ENCODE assay signal across 27 cellular contexts in genomic region chr2:38676681-38677080, GRCh38. TPM values are rescaled to one million over a fixed set of nuclear protein-coding genes. Genes with fewer than 3 reads are reported as not detected.
DNase-seq lines count a peak whose midpoint lies in the region; ATAC-seq and TF ChIP-seq lines count a peak whose summit lies in the region.
"Had no signal": no experiment of that assay in that cellular context is flagged by ENCODE, and none has a peak within 500 bp of the region (broad histone marks: within the 10 kb centered on the region; RNA-seq: fewer than 3 reads in every experiment).

No MANE protein-coding gene starts in this region.

- POLR2A ChIA-PET in activated CD4-positive, alpha-beta T cell treated with anti-CD3 and anti-CD28 coated beads for 36 hours (lab: Charles Lee) = interaction anchor here (0.5 to 0.6 kb wide), 2 partner anchors 75 to 95 kb away, joined by 3 read pairs; partner anchors contain the start of gene SRSF7
- POLR2A ChIA-PET in MCF 10A (lab: Yijun Ruan, JAX) = interaction anchor here (1.0 to 1.2 kb wide), 2 partner anchors 73 to 75 kb away, joined by 3 read pairs; no protein-coding TSS in a partner anchor

- H3K4me3 Mint-ChIP-seq in activated CD4-positive, alpha-beta T cell treated with anti-CD3 and anti-CD28 coated beads for 36 hours = no peak overlapping the region
- no peak overlapping the region for H3K4me3 Mint-ChIP-seq in natural killer cell treated with Interleukin-12 subunit alpha and Interleukin-12 subunit beta and Interleukin-15 and Interleukin-18, amount 100 ng/mL, for 72 hours
- no peak overlapping the region for H3K4me3 Mint-ChIP-seq in natural killer cell
- no peak overlapping the region for H3K4me3 Mint-ChIP-seq in activated naive CD8-positive, alpha-beta T cell treated with anti-CD3 and anti-CD28 coated beads, Interleukin-2, amount 50 U/mL, for 24 hours
- no peak overlapping the region for H3K4me3 Mint-ChIP-seq in MCF 10A (ENCODE audit: unreplicated experiment)
- H3K4me3 Mint-ChIP-seq: dendritic cell treated with granulocyte-macrophage colony-stimulating factor and Interleukin-4, amounts not matched to agents 40 ng/mL and 50 ng/mL, for 4 days; HFFc6; stimulated activated naive CD8-positive, alpha-beta T cell treated with anti-CD3 and anti-CD28 coated beads, Interleukin-15, Interleukin-2, amounts not matched to agents 100 ng/mL and 50 ng/mL, for 24 hours had no signal

- H3K4me1 Mint-ChIP-seq in activated CD4-positive, alpha-beta T cell treated with anti-CD3 and anti-CD28 coated beads for 36 hours = peaks cover 45% of the 10 kb centered on the region
- H3K4me1 Mint-ChIP-seq in natural killer cell treated with Interleukin-12 subunit alpha and Interleukin-12 subunit beta and Interleukin-15 and Interleukin-18, amount 100 ng/mL, for 72 hours (ENCODE audit: low read depth in 2 of 2) = peaks cover 18 to 22% of the 10 kb centered on the region in 2 donors
- H3K4me1 Mint-ChIP-seq in natural killer cell (peaks cover 13 to 16% of the 10 kb centered on the region in 2 donors), MCF 10A (ENCODE audit: insufficient read depth, unreplicated experiment) (no peaks in the 10 kb centered on the region)
- H3K4me1 Mint-ChIP-seq in activated naive CD8-positive, alpha-beta T cell treated with anti-CD3 and anti-CD28 coated beads, Interleukin-2, amount 50 U/mL, for 24 hours = peaks cover 28% of the 10 kb centered on the region

- CTCF ChIA-PET in activated CD4-positive, alpha-beta T cell treated with anti-CD3 and anti-CD28 coated beads for 36 hours (lab: Charles Lee) = no interaction called here
- CTCF ChIA-PET in MCF 10A (lab: Yijun Ruan, JAX) = interaction anchor here (0.6 to 0.7 kb wide), 2 partner anchors 72 to 93 kb away, joined by 3 to 4 read pairs; no protein-coding TSS in a partner anchor

- no peak for ATAC-seq in activated CD4-positive, alpha-beta T cell treated with anti-CD3 and anti-CD28 coated beads for 36 hours
- no peak for ATAC-seq in natural killer cell treated with Interleukin-12 subunit alpha and Interleukin-12 subunit beta and Interleukin-15 and Interleukin-18, amount 100 ng/mL, for 72 hours
- ATAC-seq in natural killer cell = no peak
- no peak for ATAC-seq in activated naive CD8-positive, alpha-beta T cell treated with anti-CD3 and anti-CD28 coated beads, Interleukin-2, amount 50 U/mL, for 24 hours
- no peak for ATAC-seq in HG03439 (IDR thresholded peaks at IDR 0.05; ENCODE audit: unreplicated experiment)
- ATAC-seq: activated CD4-positive, CD25-positive, alpha-beta regulatory T cell treated with anti-CD3 and anti-CD28 coated beads, Interleukin-2, amount 50 U/mL, for 24 hours; body of pancreas; foreskin keratinocyte; heart left ventricle had no signal

- peaks cover 65% of the 10 kb centered on the region for H3K36me3 Mint-ChIP-seq in activated CD4-positive, alpha-beta T cell treated with anti-CD3 and anti-CD28 coated beads for 36 hours (ENCODE audit: low read depth)
- H3K36me3 Mint-ChIP-seq in natural killer cell treated with Interleukin-12 subunit alpha and Interleukin-12 subunit beta and Interleukin-15 and Interleukin-18, amount 100 ng/mL, for 72 hours = peaks cover 6% of the 10 kb centered on the region
- H3K36me3 Mint-ChIP-seq in natural killer cell (peaks cover 8% of the 10 kb centered on the region), MCF 10A (ENCODE audit: insufficient read depth, unreplicated experiment) (no peaks in the 10 kb centered on the region)
- H3K36me3 Mint-ChIP-seq in activated naive CD8-positive, alpha-beta T cell treated with anti-CD3 and anti-CD28 coated beads, Interleukin-2, amount 50 U/mL, for 24 hours (ENCODE audit: low read depth) = peaks cover 59% of the 10 kb centered on the region

- no peak for TF ChIP-seq CTCF in natural killer cell (IDR thresholded peaks at IDR 0.05)
- TF ChIP-seq CTCF in MCF 10A (IDR thresholded peaks at IDR 0.05; ENCODE audit: unreplicated experiment) = no peak

- H3K9me3 Mint-ChIP-seq in activated CD4-positive, alpha-beta T cell treated with anti-CD3 and anti-CD28 coated beads for 36 hours (ENCODE audit: low read depth) = no peaks in the 10 kb centered on the region
- H3K9me3 Mint-ChIP-seq in natural killer cell treated with Interleukin-12 subunit alpha and Interleukin-12 subunit beta and Interleukin-15 and Interleukin-18, amount 100 ng/mL, for 72 hours = no peaks in the 10 kb centered on the region
- no peaks in the 10 kb centered on the region for H3K9me3 Mint-ChIP-seq in natural killer cell
- no peaks in the 10 kb centered on the region for H3K9me3 Mint-ChIP-seq in activated naive CD8-positive, alpha-beta T cell treated with anti-CD3 and anti-CD28 coated beads, Interleukin-2, amount 50 U/mL, for 24 hours
- H3K9me3 Mint-ChIP-seq in MCF 10A (ENCODE audit: unreplicated experiment) = no peaks in the 10 kb centered on the region
- H3K9me3 Mint-ChIP-seq: CD14-positive monocyte; dendritic cell treated with granulocyte-macrophage colony-stimulating factor and Interleukin-4, amounts not matched to agents 40 ng/mL and 50 ng/mL, for 4 days; HFFc6; stimulated activated naive CD8-positive, alpha-beta T cell treated with anti-CD3 and anti-CD28 coated beads, Interleukin-15, Interleukin-2, amounts not matched to agents 100 ng/mL and 50 ng/mL, for 24 hours had no signal

- BruUV-seq in MCF 10A (replicated peaks; lab: Mats Ljungman, UMichigan) = no TSS peak

- intact Hi-C loops in activated CD4-positive, alpha-beta T cell treated with anti-CD3 and anti-CD28 coated beads for 36 hours (cut with DNase I, micrococcal nuclease) = no loop called here
- intact Hi-C loops in natural killer cell (cut with micrococcal nuclease) (no loop called here), MCF 10A (cut with micrococcal nuclease) (no loop called here)

- peak overlapping the region; percentile 11 for H3K27ac Mint-ChIP-seq in activated CD4-positive, alpha-beta T cell treated with anti-CD3 and anti-CD28 coated beads for 36 hours
- peak overlapping the region; percentile 71 to 83 for H3K27ac Mint-ChIP-seq in natural killer cell treated with Interleukin-12 subunit alpha and Interleukin-12 subunit beta and Interleukin-15 and Interleukin-18, amount 100 ng/mL, for 72 hours
- H3K27ac Mint-ChIP-seq in natural killer cell (peak overlapping the region in 1 of 2 donors; percentile 34), MCF 10A (ENCODE audit: low read depth, unreplicated experiment) (no peak overlapping the region)
- peak overlapping the region; percentile 9 for H3K27ac Mint-ChIP-seq in activated naive CD8-positive, alpha-beta T cell treated with anti-CD3 and anti-CD28 coated beads, Interleukin-2, amount 50 U/mL, for 24 hours
- H3K27ac Mint-ChIP-seq: dendritic cell treated with granulocyte-macrophage colony-stimulating factor and Interleukin-4, amounts not matched to agents 40 ng/mL and 50 ng/mL, for 4 days; HFFc6; stimulated activated naive CD8-positive, alpha-beta T cell treated with anti-CD3 and anti-CD28 coated beads, Interleukin-15, Interleukin-2, amounts not matched to agents 100 ng/mL and 50 ng/mL, for 24 hours had no signal

- H3K27me3 Mint-ChIP-seq in activated CD4-positive, alpha-beta T cell treated with anti-CD3 and anti-CD28 coated beads for 36 hours = no peaks in the 10 kb centered on the region
- H3K27me3 Mint-ChIP-seq in natural killer cell treated with Interleukin-12 subunit alpha and Interleukin-12 subunit beta and Interleukin-15 and Interleukin-18, amount 100 ng/mL, for 72 hours = no peaks in the 10 kb centered on the region
- H3K27me3 Mint-ChIP-seq in natural killer cell (ENCODE audit: low read depth in 2 of 2) (no peaks in the 10 kb centered on the region), MCF 10A (ENCODE audit: insufficient read depth, unreplicated experiment) (no peaks in the 10 kb centered on the region)
- H3K27me3 Mint-ChIP-seq in activated naive CD8-positive, alpha-beta T cell treated with anti-CD3 and anti-CD28 coated beads, Interleukin-2, amount 50 U/mL, for 24 hours = no peaks in the 10 kb centered on the region
- H3K27me3 Mint-ChIP-seq: dendritic cell treated with granulocyte-macrophage colony-stimulating factor and Interleukin-4, amounts not matched to agents 40 ng/mL and 50 ng/mL, for 4 days; stimulated activated naive CD8-positive, alpha-beta T cell treated with anti-CD3 and anti-CD28 coated beads, Interleukin-15, Interleukin-2, amounts not matched to agents 100 ng/mL and 50 ng/mL, for 24 hours had no signal

- no peak for DNase-seq in activated CD4-positive, alpha-beta T cell treated with anti-CD3 and anti-CD28 coated beads for 36 hours
- DNase-seq in activated CD4-positive, alpha-beta T cell treated with anti-CD3 and anti-CD28 coated beads for 1 hour = no peak
- DNase-seq in natural killer cell treated with Interleukin-12 subunit alpha and Interleukin-12 subunit beta and Interleukin-15 and Interleukin-18, amount 100 ng/mL, for 72 hours (ENCODE audit: low spot score) = no peak
- DNase-seq in natural killer cell (no peak), epidermal melanocyte (ENCODE audit: insufficient read length, low spot score) (no peak), MCF 10A (ENCODE audit: unreplicated experiment) (no peak)
- no peak for DNase-seq in activated naive CD8-positive, alpha-beta T cell treated with anti-CD3 and anti-CD28 coated beads, Interleukin-2, amount 50 U/mL, for 24 hours
- DNase-seq: body of pancreas; esophagus squamous epithelium; foreskin keratinocyte; GOT3; heart left ventricle; HFFc6; left ventricle myocardium inferior; mesenchymal stem cell; NCI-H1105; NCI-H187 treated with DMSO at 0.1 percent for 48 hours; NCI-H2171; NCI-H510A; spleen; stimulated activated CD4-positive, alpha-beta T cell treated with anti-CD3 and anti-CD28 coated beads, Interleukin-2, amount 100 ng/mL, for 24 hours; testis had no signal

RNA-seq across cellular contexts. Expression of gene GALM, which starts 10.8 kb away (rescaled TPM):
- 10 to 100 TPM; 56.0 to 57.8 TPM for total RNA-seq in activated CD4-positive, alpha-beta T cell treated with anti-CD3 and anti-CD28 coated beads for 36 hours
- total RNA-seq in natural killer cell treated with Interleukin-12 subunit alpha and Interleukin-12 subunit beta and Interleukin-15 and Interleukin-18, amount 100 ng/mL, for 72 hours = 10 to 100 TPM; 19.9 to 50.0 TPM
- total RNA-seq in natural killer cell (10 to 100 TPM in 2 of 3 donors, 1 to 10 TPM in 1; 4.0 to 12.4 (median 11.0) TPM), MCF 10A (2022) (not detected in 2 replicates)
